In the genomic region with DNA sequence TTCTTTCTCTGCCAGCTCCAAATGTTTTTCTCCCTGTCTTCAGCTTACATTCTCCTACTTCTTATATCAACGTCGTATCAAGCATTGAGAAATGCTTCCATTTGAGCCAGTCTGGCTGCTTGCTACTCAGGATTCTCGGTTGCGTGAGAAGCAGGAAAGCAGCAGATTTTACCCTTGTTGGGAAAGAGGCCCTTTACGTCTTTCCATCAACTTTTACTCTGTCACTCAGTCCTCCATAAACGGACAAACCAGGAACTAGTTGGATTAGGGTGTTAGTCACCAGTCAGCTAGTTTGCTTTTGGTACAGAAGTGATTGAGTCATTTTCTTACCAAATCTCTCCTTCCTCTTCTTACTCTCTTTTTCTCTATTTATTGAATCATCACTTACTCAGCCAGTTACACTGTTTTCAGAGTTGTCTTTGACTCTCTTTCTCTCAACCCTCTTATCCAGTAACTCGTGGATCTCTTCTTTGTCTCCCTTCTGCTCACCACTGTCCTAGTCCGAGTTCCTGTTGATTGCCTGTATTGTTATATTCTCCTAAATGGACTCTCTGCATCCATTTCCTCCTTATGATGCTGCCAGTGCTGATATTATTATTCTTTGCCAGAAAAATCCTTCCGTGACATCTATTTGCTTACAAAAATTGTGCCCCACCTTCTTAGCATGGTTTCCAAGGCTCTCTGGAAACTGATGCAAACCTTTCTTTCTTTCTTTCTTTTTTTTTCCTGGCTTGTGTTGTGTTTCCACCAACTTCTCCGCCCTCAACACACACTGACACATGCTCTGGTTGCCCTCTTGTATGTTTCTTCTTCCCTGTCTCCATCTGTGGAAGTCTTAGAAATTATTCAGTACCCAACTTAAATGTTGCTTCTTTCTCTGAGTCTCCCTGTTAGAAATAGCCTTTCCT, we compare ENCODE assay signal across 10 cellular contexts.
A peak's percentile ranks its signal among the peaks of the same experiment; 100 is the strongest.
DNase-seq lines count a peak whose midpoint lies in the region; ATAC-seq and TF ChIP-seq lines count a peak whose summit lies in the region.
"Had no signal": no experiment of that assay in that cellular context is flagged by ENCODE, and none has a peak within 500 bp of the region (broad histone marks: within the 10 kb centered on the region; RNA-seq: fewer than 3 reads in every experiment).

No MANE protein-coding gene starts in this region.

- peak; percentile 67 to 91 for ATAC-seq in activated CD4-positive, CD25-positive, alpha-beta regulatory T cell treated with anti-CD3 and anti-CD28 coated beads, Interleukin-2, amount 50 U/mL, for 24 hours
- ATAC-seq in stimulated activated memory B cell treated with anti-CD40 and anti-IgM and Interleukin-4, amounts not matched to agents 10 μg/mL and 1 μg/mL and 100 μg/mL, for 72 hours, result no peak
- ATAC-seq in GM19455 (IDR thresholded peaks at IDR 0.05; ENCODE audit: unreplicated experiment), result no peak

- POLR2A ChIA-PET in RWPE1 (lab: Yijun Ruan, JAX; ENCODE audit: low non-redundant PET), result no interaction called here
- POLR2A ChIA-PET in activated CD4-positive, alpha-beta memory T cell treated with anti-CD3 and anti-CD28 coated beads, Interleukin-2, amount 10 ng/mL, durations not matched to agents 7 days and 5 days (lab: Charles Lee), result no interaction called here

- TF ChIP-seq CTCF in RWPE1 (conservative IDR thresholded peaks at IDR 0.05; ENCODE audit: low read depth) (no peak), fibroblast of mammary gland (conservative IDR thresholded peaks at IDR 0.05; ENCODE audit: control insufficient read depth, insufficient read depth, low read depth, low read length) (no peak)

- peaks cover 3% of the 10 kb centered on the region for H3K9me3 Mint-ChIP-seq in stimulated activated memory B cell treated with anti-CD40 and anti-IgM and Interleukin-4, amounts not matched to agents 10 μg/mL and 1 μg/mL and 100 μg/mL, for 72 hours
- H3K9me3 Mint-ChIP-seq in activated CD4-positive, alpha-beta memory T cell treated with anti-CD3 and anti-CD28 coated beads, Interleukin-2, amount 10 ng/mL, durations not matched to agents 7 days and 5 days, result no peaks in the 10 kb centered on the region

- no peak overlapping the region for H3K4me3 ChIP-seq in fibroblast of mammary gland (ENCODE audit: control insufficient read depth, low read depth, low read length)

- H3K27ac ChIP-seq in RWPE1, result no peak overlapping the region
- H3K27ac ChIP-seq: 22Rv1 had no signal

- peak overlapping the region; percentile 8 for H3K27ac Mint-ChIP-seq in stimulated activated memory B cell treated with anti-CD40 and anti-IgM and Interleukin-4, amounts not matched to agents 10 μg/mL and 1 μg/mL and 100 μg/mL, for 72 hours
- H3K27ac Mint-ChIP-seq in activated CD4-positive, alpha-beta memory T cell treated with anti-CD3 and anti-CD28 coated beads, Interleukin-2, amount 10 ng/mL, durations not matched to agents 7 days and 5 days, result no peak overlapping the region

- H3K4me3 Mint-ChIP-seq in stimulated activated memory B cell treated with anti-CD40 and anti-IgM and Interleukin-4, amounts not matched to agents 10 μg/mL and 1 μg/mL and 100 μg/mL, for 72 hours, result no peak overlapping the region
- no peak overlapping the region for H3K4me3 Mint-ChIP-seq in activated CD4-positive, alpha-beta memory T cell treated with anti-CD3 and anti-CD28 coated beads, Interleukin-2, amount 10 ng/mL, durations not matched to agents 7 days and 5 days

- H3K4me1 Mint-ChIP-seq in stimulated activated memory B cell treated with anti-CD40 and anti-IgM and Interleukin-4, amounts not matched to agents 10 μg/mL and 1 μg/mL and 100 μg/mL, for 72 hours, result peaks cover 15% of the 10 kb centered on the region
- H3K4me1 Mint-ChIP-seq in activated CD4-positive, alpha-beta memory T cell treated with anti-CD3 and anti-CD28 coated beads, Interleukin-2, amount 10 ng/mL, durations not matched to agents 7 days and 5 days, result peaks cover 11% of the 10 kb centered on the region

- H3K36me3 Mint-ChIP-seq in stimulated activated memory B cell treated with anti-CD40 and anti-IgM and Interleukin-4, amounts not matched to agents 10 μg/mL and 1 μg/mL and 100 μg/mL, for 72 hours, result peaks cover 48% of the 10 kb centered on the region
- peaks cover 10% of the 10 kb centered on the region for H3K36me3 Mint-ChIP-seq in activated CD4-positive, alpha-beta memory T cell treated with anti-CD3 and anti-CD28 coated beads, Interleukin-2, amount 10 ng/mL, durations not matched to agents 7 days and 5 days (ENCODE audit: low read depth)

- no peaks in the 10 kb centered on the region for H3K27me3 Mint-ChIP-seq in stimulated activated memory B cell treated with anti-CD40 and anti-IgM and Interleukin-4, amounts not matched to agents 10 μg/mL and 1 μg/mL and 100 μg/mL, for 72 hours
- no peaks in the 10 kb centered on the region for H3K27me3 Mint-ChIP-seq in activated CD4-positive, alpha-beta memory T cell treated with anti-CD3 and anti-CD28 coated beads, Interleukin-2, amount 10 ng/mL, durations not matched to agents 7 days and 5 days

- CTCF ChIA-PET in RWPE1 (lab: Yijun Ruan, JAX), result interaction anchor here (0.5 kb wide), 1 partner anchor 81 kb away, joined by 5 read pairs; no protein-coding TSS in a partner anchor
- CTCF ChIA-PET in activated CD4-positive, alpha-beta memory T cell treated with anti-CD3 and anti-CD28 coated beads, Interleukin-2, amount 10 ng/mL, durations not matched to agents 7 days and 5 days (lab: Charles Lee), result interaction anchor here (0.9 kb wide), 1 partner anchor 348 kb away, joined by 3 read pairs; no protein-coding TSS in a partner anchor

- DNase-seq in activated CD4-positive, CD25-positive, alpha-beta regulatory T cell treated with anti-CD3 and anti-CD28 coated beads, Interleukin-2, amount 50 U/mL, for 72 hours, result no peak
- DNase-seq in RWPE1 (ENCODE audit: low spot score) (peak; percentile 68), fibroblast of mammary gland (ENCODE audit: low read depth) (peak; percentile 96), DMS153 (lab: John Stamatoyannopoulos, UW) (no peak)
- DNase-seq in activated CD4-positive, alpha-beta memory T cell treated with anti-CD3 and anti-CD28 coated beads, Interleukin-2, amount 10 ng/mL, durations not matched to agents 7 days and 5 days, result no peak
- DNase-seq: NCI-H1930 had no signal

Comparison
In these comparisons a context has a peak if more than half of its experiments do, and no peak if none do; other contexts are left out.
1. ATAC-seq: peak in activated CD4-positive, CD25-positive, alpha-beta regulatory T cell treated with anti-CD3 and anti-CD28 coated beads, Interleukin-2, amount 50 U/mL, for 24 hours (2 of 2); none in stimulated activated memory B cell treated with anti-CD40 and anti-IgM and Interleukin-4, amounts not matched to agents 10 μg/mL and 1 μg/mL and 100 μg/mL, for 72 hours (single experiment) and GM19455 (single experiment).
2. DNase-seq: peak in RWPE1 (single experiment) and fibroblast of mammary gland (single experiment); none in activated CD4-positive, CD25-positive, alpha-beta regulatory T cell treated with anti-CD3 and anti-CD28 coated beads, Interleukin-2, amount 50 U/mL, for 72 hours (single experiment), activated CD4-positive, alpha-beta memory T cell treated with anti-CD3 and anti-CD28 coated beads, Interleukin-2, amount 10 ng/mL, durations not matched to agents 7 days and 5 days (single experiment) and DMS153 (single experiment).